Comparison of ENCODE assay signal across 19 cellular contexts in genomic region chr2:86213699-86214502, GRCh38. TPM values are rescaled to one million over a fixed set of nuclear protein-coding genes. Genes with fewer than 3 reads are reported as not detected.
A peak's percentile ranks its signal among the peaks of the same experiment; 100 is the strongest.
DNase-seq lines count a peak whose midpoint lies in the region; ATAC-seq and TF ChIP-seq lines count a peak whose summit lies in the region.
"Had no signal": no experiment of that assay in that cellular context is flagged by ENCODE, and none has a peak within 500 bp of the region (broad histone marks: within the 10 kb centered on the region; RNA-seq: fewer than 3 reads in every experiment).

No MANE protein-coding gene starts in this region.

- H3K4me3 ChIP-seq in left ventricle myocardium inferior (no peak overlapping the region), fibroblast of the aortic adventitia (ENCODE audit: low read depth, low read length) (no peak overlapping the region), testis (no peak overlapping the region)

- TF ChIP-seq CTCF in left ventricle myocardium inferior (IDR thresholded peaks at IDR 0.05; ENCODE audit: borderline replicate concordance) (no peak), fibroblast of the aortic adventitia (IDR thresholded peaks at IDR 0.05; ENCODE audit: insufficient read depth, low read length) (no peak), testis (IDR thresholded peaks at IDR 0.05) (no peak)

- peaks cover 43% of the 10 kb centered on the region for H3K36me3 Mint-ChIP-seq in T-cell

- H3K36me3 ChIP-seq in left ventricle myocardium inferior (peaks cover 50% of the 10 kb centered on the region), testis (ENCODE audit: low read depth, missing control alignments) (no peaks in the 10 kb centered on the region)

- no peaks in the 10 kb centered on the region for H3K9me3 Mint-ChIP-seq in T-cell
- H3K9me3 Mint-ChIP-seq: activated naive CD8-positive, alpha-beta T cell treated with anti-CD3 and anti-CD28 coated beads for 36 hours; dendritic cell treated with granulocyte-macrophage colony-stimulating factor and Interleukin-4, amounts not matched to agents 40 ng/mL and 50 ng/mL, for 4 days; immature natural killer cell; natural killer cell had no signal

- peak overlapping the region; percentile 56 to 74 for H3K27ac Mint-ChIP-seq in T-cell
- H3K27ac Mint-ChIP-seq: activated naive CD8-positive, alpha-beta T cell treated with anti-CD3 and anti-CD28 coated beads for 36 hours; dendritic cell treated with granulocyte-macrophage colony-stimulating factor and Interleukin-4, amounts not matched to agents 40 ng/mL and 50 ng/mL, for 4 days had no signal

- peaks cover 6 to 9% (median 7%) of the 10 kb centered on the region in 3 donors for H3K4me1 Mint-ChIP-seq in T-cell

- no peak overlapping the region for H3K4me3 Mint-ChIP-seq in T-cell
- H3K4me3 Mint-ChIP-seq: activated naive CD8-positive, alpha-beta T cell treated with anti-CD3 and anti-CD28 coated beads for 36 hours; dendritic cell treated with granulocyte-macrophage colony-stimulating factor and Interleukin-4, amounts not matched to agents 40 ng/mL and 50 ng/mL, for 4 days; immature natural killer cell; natural killer cell had no signal

- POLR2A ChIA-PET in T-cell (lab: Charles Lee), result no interaction called here

- no peak for TF ChIP-seq POLR2A in testis (IDR thresholded peaks at IDR 0.05)

- H3K9me3 ChIP-seq in left ventricle myocardium inferior (replicated peaks) (no peaks in the 10 kb centered on the region), testis (no peaks in the 10 kb centered on the region)
- H3K9me3 ChIP-seq: BE2C had no signal

- H3K27me3 Mint-ChIP-seq in T-cell, result no peaks in the 10 kb centered on the region
- H3K27me3 Mint-ChIP-seq: activated naive CD8-positive, alpha-beta T cell treated with anti-CD3 and anti-CD28 coated beads for 36 hours; dendritic cell treated with granulocyte-macrophage colony-stimulating factor and Interleukin-4, amounts not matched to agents 40 ng/mL and 50 ng/mL, for 4 days had no signal

- no peak for ATAC-seq in T-cell (replicated peaks in 1 of 4)
- no peak for ATAC-seq in GM18858 (IDR thresholded peaks at IDR 0.05; ENCODE audit: unreplicated experiment)
- ATAC-seq: foreskin keratinocyte, natural killer cell, sciatic nerve had no signal

- 46 to 56% methylated on average over 4 of the region's 4 CpGs for WGBS in testis, 2 donors

- DNase-seq in left ventricle myocardium inferior (no peak), cardiac septum (ENCODE audit: low spot score) (no peak), T-cell (no peak), fibroblast of the aortic adventitia (ENCODE audit: low read depth) (peak; percentile 43), testis (peak; percentile 13), mucosa of gallbladder (ENCODE audit: low spot score) (no peak), T1000 (lab: John Stamatoyannopoulos, UW) (no peak)
- DNase-seq: activated CD4-positive, alpha-beta T cell treated with anti-CD3 and anti-CD28 coated beads, Interleukin-2, amount 50 U/mL, for 4 hours; activated naive CD8-positive, alpha-beta T cell treated with anti-CD3 and anti-CD28 coated beads for 36 hours; BE2C; foreskin keratinocyte; GF-D8; immature natural killer cell; natural killer cell; NCI-H1694; SW 1271 had no signal

- CTCF ChIA-PET in T-cell (lab: Charles Lee), result interaction anchor here in 1 of 2 donors (1.0 kb wide), 1 partner anchor 228 kb away, joined by 7 read pairs; no protein-coding TSS in a partner anchor

- H3K4me1 ChIP-seq in left ventricle myocardium inferior, result peaks cover 28% of the 10 kb centered on the region
- H3K4me1 ChIP-seq in testis, result no peaks in the 10 kb centered on the region
- H3K4me1 ChIP-seq: BE2C, foreskin keratinocyte had no signal

- no peaks in the 10 kb centered on the region for H3K27me3 ChIP-seq in left ventricle myocardium inferior (ENCODE audit: low read depth)
- no peaks in the 10 kb centered on the region for H3K27me3 ChIP-seq in testis
- H3K27me3 ChIP-seq: BE2C, foreskin keratinocyte had no signal

- intact Hi-C loops in left ventricle myocardium inferior (cut with micrococcal nuclease), result no loop called here
- intact Hi-C loops in cardiac septum (cut with DNase I), result no loop called here
- intact Hi-C loops in testis (cut with DNase I; ENCODE audit: low total_unique reads), result no loop called here

- H3K27ac ChIP-seq in left ventricle myocardium inferior (replicated peaks) (peak overlapping the region; percentile 51), testis (no peak overlapping the region)
- H3K27ac ChIP-seq: foreskin keratinocyte had no signal

RNA-seq across cellular contexts. Expression of gene MRPL35, which starts 14.6 kb away (rescaled TPM):
- total RNA-seq in left ventricle myocardium inferior (111 TPM), cardiac septum (94.9 TPM), T-cell (10 to 100 TPM in 4 of 5 donors, 1 to 10 TPM in 1; 6.4 to 25.9 (median 21.8) TPM), fibroblast of the aortic adventitia (ENCODE audit: low replicate concordance) (24.5 and 35.8 TPM in 2 replicates), testis (10 to 100 TPM; 25.6 to 28.9 TPM), mucosa of gallbladder (39.5 TPM)
- 38.3 TPM for polyA plus RNA-seq in testis (ENCODE audit: insufficient read depth, low read depth, low replicate concordance)

RNA-seq across cellular contexts. Expression of gene IMMT, which starts 18.6 kb away (rescaled TPM):
- 288 TPM for total RNA-seq in left ventricle myocardium inferior
- total RNA-seq in cardiac septum, result 239 TPM
- 10 to 100 TPM; 71.0 to 93.5 (median 75.2) TPM for total RNA-seq in T-cell
- 47.8 and 76.6 TPM in 2 replicates for total RNA-seq in fibroblast of the aortic adventitia (ENCODE audit: low replicate concordance)
- 10 to 100 TPM; 80.6 to 87.6 TPM for total RNA-seq in testis
- polyA plus RNA-seq in testis (ENCODE audit: insufficient read depth, low read depth, low replicate concordance), result 99.8 TPM
- 74.7 TPM for total RNA-seq in mucosa of gallbladder

Comparison
In these comparisons a context has a peak if more than half of its experiments do, and no peak if none do; other contexts are left out.
1. DNase-seq: peak in fibroblast of the aortic adventitia (single experiment) and testis (single experiment); none in left ventricle myocardium inferior (single experiment), cardiac septum (single experiment), T-cell (0 of 34), mucosa of gallbladder (single experiment) and T1000 (single experiment).